Comparison of ENCODE assay signal across 32 cellular contexts in genomic region chr12:62955678-62956077, GRCh38. TPM values are rescaled to one million over a fixed set of nuclear protein-coding genes. Genes with fewer than 3 reads are reported as not detected.
"Had no signal": no experiment of that assay in that cellular context is flagged by ENCODE, and none has a peak within 500 bp of the region (broad histone marks: within the 10 kb centered on the region; RNA-seq: fewer than 3 reads in every experiment).

No MANE protein-coding gene starts in this region.

- H3K9me3 Mint-ChIP-seq: activated CD4-positive, alpha-beta memory T cell treated with anti-CD3 and anti-CD28 coated beads, Interleukin-2, amount 10 ng/mL, durations not matched to agents 7 days and 5 days; activated CD4-positive, alpha-beta T cell treated with anti-CD3 and anti-CD28 coated beads, Interleukin-2, amount 10 ng/mL, durations not matched to agents 7 days and 5 days; activated naive CD4-positive, alpha-beta T cell treated with anti-CD3 and anti-CD28 coated beads, Interleukin-2, amount 10 ng/mL, durations not matched to agents 7 days and 5 days; activated T-cell treated with anti-CD3 and anti-CD28 coated beads, Interleukin-2, amount 50 U/mL, for 24 hours; T-helper 1 cell treated with Interleukin-12 subunit alpha and Interleukin-12 subunit beta and Interleukin-4 antibody, amounts not matched to agents 30 μg/mL and 1 μg/mL, for 36 hours had no signal

- H3K4me1 ChIP-seq: gastroesophageal sphincter, psoas muscle, tibial nerve had no signal

- H3K36me3 ChIP-seq: brain microvascular endothelial cell, gastroesophageal sphincter, pancreas, tibial nerve had no signal

- ATAC-seq: gastroesophageal sphincter; left cardiac atrium; left ventricle myocardium superior; mucosa of descending colon; natural killer cell treated with Interleukin-12 subunit alpha and Interleukin-12 subunit beta and Interleukin-15 and Interleukin-18, amount 100 ng/mL, for 72 hours; pancreas; psoas muscle had no signal

- FAIRE-seq: astrocyte, keratinocyte, pancreas, urothelium cell line had no signal

- H3K27me3 ChIP-seq: brain microvascular endothelial cell, dorsolateral prefrontal cortex, gastroesophageal sphincter, pancreas, tibial nerve had no signal

- H3K4me1 Mint-ChIP-seq: activated CD4-positive, alpha-beta memory T cell treated with anti-CD3 and anti-CD28 coated beads, Interleukin-2, amount 10 ng/mL, durations not matched to agents 7 days and 5 days; activated CD4-positive, alpha-beta T cell treated with anti-CD3 and anti-CD28 coated beads, Interleukin-2, amount 10 ng/mL, durations not matched to agents 7 days and 5 days; activated naive CD4-positive, alpha-beta T cell treated with anti-CD3 and anti-CD28 coated beads, Interleukin-2, amount 10 ng/mL, durations not matched to agents 7 days and 5 days had no signal

- H3K9me3 ChIP-seq: gastroesophageal sphincter, mucosa of descending colon, pancreas, psoas muscle had no signal

- H3K27ac Mint-ChIP-seq: activated CD4-positive, alpha-beta memory T cell treated with anti-CD3 and anti-CD28 coated beads, Interleukin-2, amount 10 ng/mL, durations not matched to agents 7 days and 5 days; activated CD4-positive, alpha-beta T cell treated with anti-CD3 and anti-CD28 coated beads, Interleukin-2, amount 10 ng/mL, durations not matched to agents 7 days and 5 days; activated naive CD4-positive, alpha-beta T cell treated with anti-CD3 and anti-CD28 coated beads, Interleukin-2, amount 10 ng/mL, durations not matched to agents 7 days and 5 days; activated T-cell treated with anti-CD3 and anti-CD28 coated beads, Interleukin-2, amount 50 U/mL, for 24 hours; natural killer cell treated with Interleukin-12 subunit alpha and Interleukin-12 subunit beta and Interleukin-15 and Interleukin-18, amount 100 ng/mL, for 72 hours; T-helper 1 cell treated with Interleukin-12 subunit alpha and Interleukin-12 subunit beta and Interleukin-4 antibody, amounts not matched to agents 30 μg/mL and 1 μg/mL, for 36 hours had no signal

- H3K4me2 ChIP-seq: smooth muscle cell had no signal

- H3K4me3 Mint-ChIP-seq: activated CD4-positive, alpha-beta memory T cell treated with anti-CD3 and anti-CD28 coated beads, Interleukin-2, amount 10 ng/mL, durations not matched to agents 7 days and 5 days; activated CD4-positive, alpha-beta T cell treated with anti-CD3 and anti-CD28 coated beads, Interleukin-2, amount 10 ng/mL, durations not matched to agents 7 days and 5 days; activated naive CD4-positive, alpha-beta T cell treated with anti-CD3 and anti-CD28 coated beads, Interleukin-2, amount 10 ng/mL, durations not matched to agents 7 days and 5 days; activated T-cell treated with anti-CD3 and anti-CD28 coated beads, Interleukin-2, amount 50 U/mL, for 24 hours; natural killer cell treated with Interleukin-12 subunit alpha and Interleukin-12 subunit beta and Interleukin-15 and Interleukin-18, amount 100 ng/mL, for 72 hours; T-helper 1 cell treated with Interleukin-12 subunit alpha and Interleukin-12 subunit beta and Interleukin-4 antibody, amounts not matched to agents 30 μg/mL and 1 μg/mL, for 36 hours had no signal

- H3K27ac ChIP-seq: brain microvascular endothelial cell, coronary artery, dorsolateral prefrontal cortex, gastroesophageal sphincter, pancreas, psoas muscle, tibial nerve had no signal

- H3K36me3 Mint-ChIP-seq: activated naive CD4-positive, alpha-beta T cell treated with anti-CD3 and anti-CD28 coated beads, Interleukin-2, amount 10 ng/mL, durations not matched to agents 7 days and 5 days; natural killer cell treated with Interleukin-12 subunit alpha and Interleukin-12 subunit beta and Interleukin-15 and Interleukin-18, amount 100 ng/mL, for 72 hours had no signal

- DNase-seq: activated CD4-positive, alpha-beta memory T cell treated with anti-CD3 and anti-CD28 coated beads, Interleukin-2, amount 10 ng/mL, durations not matched to agents 7 days and 5 days; activated CD4-positive, alpha-beta T cell treated with anti-CD3 and anti-CD28 coated beads for 1 hour; activated CD4-positive, alpha-beta T cell treated with anti-CD3 and anti-CD28 coated beads, Interleukin-2, amount 10 ng/mL, durations not matched to agents 7 days and 5 days; activated CD8-positive, alpha-beta memory T cell treated with anti-CD3 and anti-CD28 coated beads, Interleukin-2, amount 50 U/mL, for 48 hours; activated gamma-delta T cell; activated naive CD4-positive, alpha-beta T cell treated with anti-CD3 and anti-CD28 coated beads, Interleukin-2, amount 10 ng/mL, durations not matched to agents 7 days and 5 days; activated T-cell treated with anti-CD3 and anti-CD28 coated beads, Interleukin-2, amount 50 U/mL, for 24 hours; amniotic stem cell; brain microvascular endothelial cell; dorsolateral prefrontal cortex; effector memory CD4-positive, alpha-beta T cell; head of caudate nucleus; hippocampal formation; left cardiac atrium; left ventricle myocardium superior; mucosa of descending colon; pancreas; psoas muscle; stimulated activated CD4-positive, alpha-beta T cell treated with anti-CD3 and anti-CD28 coated beads, Interleukin-1b, Interleukin-23, amount 100 ng/mL, for 48 hours; stimulated activated CD4-positive, alpha-beta T cell treated with anti-CD3 and anti-CD28 coated beads, Interleukin-4, amount 100 ng/mL, for 4 hours; stimulated activated CD8-positive, alpha-beta memory T cell treated with anti-CD3 and anti-CD28 coated beads, Interleukin-4, amount 100 ng/mL, for 48 hours; stimulated activated naive CD4-positive, alpha-beta T cell; T1000 had no signal

- H3K4me3 ChIP-seq: coronary artery, dorsolateral prefrontal cortex, gastroesophageal sphincter, mucosa of descending colon, pancreas, psoas muscle, smooth muscle cell, tibial nerve had no signal

RNA-seq across cellular contexts. Expression of gene PPM1H, which starts 20.7 kb away (rescaled TPM):
- total RNA-seq: activated CD4-positive, alpha-beta memory T cell treated with anti-CD3 and anti-CD28 coated beads, Interleukin-2, amount 10 ng/mL, durations not matched to agents 7 days and 5 days; activated CD4-positive, alpha-beta T cell treated with anti-CD3 and anti-CD28 coated beads, Interleukin-2, amount 10 ng/mL, durations not matched to agents 7 days and 5 days had no signal
